ENCODE assay signal across 9 cellular contexts in the genomic region with DNA sequence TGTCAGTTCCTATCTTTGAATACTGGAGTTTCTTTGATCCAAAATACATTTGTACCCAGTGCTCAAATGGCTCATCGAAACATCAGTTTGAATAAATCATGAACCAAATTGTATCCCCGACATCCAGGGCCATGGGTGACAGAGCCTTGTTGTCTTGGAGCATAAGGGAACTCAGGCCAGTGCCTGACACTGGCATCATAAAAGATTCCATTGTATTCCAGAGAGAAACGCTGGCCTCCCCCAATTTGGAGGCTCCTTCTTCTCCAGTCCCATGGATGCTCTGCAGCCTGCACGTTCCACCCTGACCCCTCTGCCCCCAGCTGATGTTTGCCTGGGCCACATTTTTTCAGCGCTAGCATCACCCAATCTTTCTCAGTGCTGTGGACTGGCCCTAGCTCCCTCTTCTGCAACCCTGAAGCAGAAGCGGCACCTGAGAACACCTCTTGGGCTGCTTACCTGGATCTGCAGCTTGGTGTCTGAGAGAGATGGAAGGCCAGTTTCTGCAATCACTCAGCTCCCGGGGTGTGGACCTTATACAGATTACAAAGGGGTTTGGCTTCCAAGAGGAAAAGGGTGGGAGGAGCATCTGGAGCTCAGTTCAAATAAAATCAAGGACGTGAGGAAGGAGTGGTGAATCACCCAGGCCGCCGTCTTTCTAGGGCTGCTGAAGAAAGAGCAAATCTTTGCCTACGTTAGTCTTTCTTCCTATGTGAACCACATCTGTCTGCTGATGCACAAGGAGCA. TPM values are rescaled to one million over a fixed set of nuclear protein-coding genes. Genes with fewer than 3 reads are reported as not detected.
DNase-seq lines count a peak whose midpoint lies in the region; ATAC-seq and TF ChIP-seq lines count a peak whose summit lies in the region.
"Had no signal": no experiment of that assay in that cellular context is flagged by ENCODE, and none has a peak within 500 bp of the region (broad histone marks: within the 10 kb centered on the region; RNA-seq: fewer than 3 reads in every experiment).

Gene RNASE1 (minus strand): TSS at position 504 of the 744 bp plus-strand sequence. CDS start 776 bp downstream, outside the sequence.

- no peaks in the 10 kb centered on the region for H3K9me3 ChIP-seq in PC-9 (ENCODE audit: insufficient read depth, low read depth)
- no peaks in the 10 kb centered on the region for H3K9me3 ChIP-seq in mucosa of descending colon
- H3K9me3 ChIP-seq in testis, result no peaks in the 10 kb centered on the region

- H3K27me3 ChIP-seq in PC-9 (ENCODE audit: insufficient read depth, low read depth) (no peaks in the 10 kb centered on the region), testis (no peaks in the 10 kb centered on the region)

- no TSS peak for BruUV-seq in PC-9 (replicated peaks; lab: Mats Ljungman, UMichigan)

- H2AFZ ChIP-seq in PC-9, result no peak within 1 kb of the TSS

- no peaks in the 10 kb centered on the region for H3K9me2 ChIP-seq in PC-9 (ENCODE audit: insufficient read depth)

- peak; percentile 92 for ATAC-seq in mucosa of descending colon
- ATAC-seq in HG02678 (IDR thresholded peaks at IDR 0.05; ENCODE audit: unreplicated experiment), result no peak
- ATAC-seq in GM19351 (IDR thresholded peaks at IDR 0.05; ENCODE audit: unreplicated experiment), result no peak

- POLR2A ChIA-PET in PC-9 (lab: Charles Lee; ENCODE audit: unreplicated experiment), result interaction anchor here (0.6 to 0.9 kb wide), 6 partner anchors 14 to 265 kb away, joined by 3 to 24 read pairs (median 6); no protein-coding TSS in a partner anchor

- CTCF ChIA-PET in PC-9 (lab: Charles Lee), result interaction anchor here (0.7 to 1.3 kb wide), 3 partner anchors 24 to 269 kb away, joined by 3 to 6 read pairs (median 4); no protein-coding TSS in a partner anchor

- no peaks in the 10 kb centered on the region for H3K36me3 ChIP-seq in PC-9 (ENCODE audit: low read depth)
- no peaks in the 10 kb centered on the region for H3K36me3 ChIP-seq in mucosa of descending colon (ENCODE audit: low read depth)
- no peaks in the 10 kb centered on the region for H3K36me3 ChIP-seq in testis (ENCODE audit: low read depth, missing control alignments)

- no peaks in the 10 kb centered on the region for H3F3A ChIP-seq in PC-9 (ENCODE audit: insufficient read depth, low read depth)

- intact Hi-C loops in PC-9 (cut with micrococcal nuclease; ENCODE audit: unreplicated experiment), result loop anchor here (2.0 to 10.0 kb wide), 2 partner anchors 52 to 106 kb away; no protein-coding TSS in a partner anchor
- intact Hi-C loops in mucosa of descending colon (cut with DNase I, micrococcal nuclease), result no loop called here
- intact Hi-C loops in testis (cut with DNase I; ENCODE audit: low total_unique reads), result no loop called here

- H3K4me1 ChIP-seq in PC-9 (replicated peaks; ENCODE audit: insufficient read depth) (no peaks in the 10 kb centered on the region), mucosa of descending colon (ENCODE audit: low read depth) (peaks cover 13% of the 10 kb centered on the region), testis (peaks cover 17% of the 10 kb centered on the region)

- H3K4me3 ChIP-seq in PC-9, result no peak within 1 kb of the TSS
- H3K4me3 ChIP-seq in fibroblast of mammary gland (ENCODE audit: control insufficient read depth, low read depth, low read length), result no peak within 1 kb of the TSS
- no peak within 1 kb of the TSS for H3K4me3 ChIP-seq in mucosa of descending colon
- peak within 1 kb of the TSS; percentile 32 to 64 for H3K4me3 ChIP-seq in testis

- H3K4me2 ChIP-seq in PC-9, result no peak within 1 kb of the TSS

- no peak for TF ChIP-seq CTCF in PC-9 (conservative IDR thresholded peaks at IDR 0.05)
- TF ChIP-seq CTCF in fibroblast of mammary gland (conservative IDR thresholded peaks at IDR 0.05; ENCODE audit: control insufficient read depth, insufficient read depth, low read depth, low read length), result no peak
- TF ChIP-seq CTCF in mucosa of descending colon (IDR thresholded peaks at IDR 0.05), result no peak
- TF ChIP-seq CTCF in testis (IDR thresholded peaks at IDR 0.05), result no peak

- H4K20me1 ChIP-seq in PC-9 (ENCODE audit: insufficient read depth), result no peaks in the 10 kb centered on the region

- TF ChIP-seq POLR2A in testis (IDR thresholded peaks at IDR 0.05), result peak; percentile 42

- no peaks in the 10 kb centered on the region for H3K79me2 ChIP-seq in PC-9 (ENCODE audit: low read depth)

- no peak within 1 kb of the TSS for H3K27ac ChIP-seq in PC-9
- peak within 1 kb of the TSS; percentile 75 to 82 for H3K27ac ChIP-seq in testis

- 22 to 30% methylated on average over 11 of the region's 11 CpGs for WGBS in testis, 2 donors

- DNase-seq in PC-9 (peak in 1 of 2 experiments; percentile 33), fibroblast of mammary gland (ENCODE audit: low read depth) (peak; percentile 10), mucosa of descending colon (peak in 2 of 3 donors; percentile 58 to 84), testis (peak; percentile 88), NCI-H1105 treated with DMSO at 0.1 percent for 48 hours (lab: John Stamatoyannopoulos, UW) (no peak)
- DNase-seq in activated naive CD4-positive, alpha-beta T cell (lab: John Stamatoyannopoulos, UW), result no peak
- DNase-seq: activated CD4-positive, alpha-beta T cell treated with anti-CD3 and anti-CD28 coated beads, Interleukin-2, amount 50 U/mL, for 48 hours had no signal

RNA-seq across cellular contexts. Expression of gene RNASE1, which starts in this region (rescaled TPM):
- 32.2 and 47.4 TPM in 2 replicates for total RNA-seq in PC-9 (2021)
- total RNA-seq in mucosa of descending colon, result 100 to 1,000 TPM; 105 to 275 (median 203) TPM
- total RNA-seq in testis, result 1,000 to 10,000 TPM; 2,192 to 2,939 TPM
- 1,880 TPM for polyA plus RNA-seq in testis (ENCODE audit: insufficient read depth, low read depth, low replicate concordance)

Comparison
In these comparisons a context has a peak if more than half of its experiments do, and no peak if none do; other contexts are left out.
1. RNA of gene RNASE1 (total RNA-seq): 2,192 to 2,939 TPM in testis; 105 to 275 TPM in mucosa of descending colon and 32.2 to 47.4 TPM in PC-9; every median in the first group is over 4 times any median in the second.
2. DNase-seq: peak in fibroblast of mammary gland (single experiment), mucosa of descending colon (2 of 3) and testis (single experiment); none in NCI-H1105 treated with DMSO at 0.1 percent for 48 hours (single experiment) and activated naive CD4-positive, alpha-beta T cell (0 of 4).
3. H3K4me3 ChIP-seq: peak in testis (2 of 2); none in PC-9 (single experiment), fibroblast of mammary gland (single experiment) and mucosa of descending colon (single experiment).